In the genomic region with DNA sequence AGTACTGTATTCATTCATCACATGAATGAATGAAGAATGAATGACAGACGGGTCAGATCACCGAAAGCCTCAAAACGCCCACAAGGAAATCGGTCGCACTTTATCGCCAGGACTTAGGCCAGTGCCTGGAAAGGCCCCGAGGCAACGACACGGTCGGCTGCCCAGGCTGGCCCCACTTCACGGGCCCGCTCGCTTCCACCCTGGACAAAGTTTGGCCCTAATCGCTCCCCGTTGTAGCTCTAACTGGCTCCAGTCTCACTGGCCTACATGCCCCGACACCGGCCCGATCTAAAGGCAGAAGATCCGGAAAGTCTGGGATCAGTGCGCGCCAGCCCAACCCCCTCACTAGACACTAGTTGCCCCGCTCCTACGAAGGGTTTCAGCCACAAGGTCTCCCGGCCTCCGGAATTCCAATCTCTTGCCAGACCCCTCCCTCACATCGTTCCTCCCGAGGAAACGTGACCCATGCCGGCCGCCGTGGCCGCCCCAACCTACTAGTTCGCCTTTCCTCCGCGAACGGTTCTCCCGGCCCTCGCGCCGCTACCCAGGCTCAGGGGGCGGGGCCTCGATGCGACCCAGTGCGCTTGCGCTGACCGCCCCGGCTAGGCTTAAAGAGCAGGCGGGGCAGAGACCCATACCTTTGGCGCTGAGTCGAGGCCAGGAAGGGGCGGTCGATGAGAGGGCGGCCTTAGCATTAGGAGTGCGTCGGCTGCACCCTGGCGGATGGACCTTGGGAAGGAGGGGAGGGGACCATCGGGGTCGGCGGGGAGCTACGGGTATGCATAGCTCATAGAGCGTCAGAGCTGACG, we compare ENCODE assay signal across 8 cellular contexts. TPM values are rescaled to one million over a fixed set of nuclear protein-coding genes. Genes with fewer than 3 reads are reported as not detected.
A peak's percentile ranks its signal among the peaks of the same experiment; 100 is the strongest.
DNase-seq lines count a peak whose midpoint lies in the region; ATAC-seq and TF ChIP-seq lines count a peak whose summit lies in the region.

A gene (minus strand): TSS at position 575 of the 809 bp plus-strand sequence. CDS start 3,954 bp downstream, outside the sequence.
A gene (plus strand): TSS at position 637 of the 809 bp plus-strand sequence. CDS start 22,138 bp downstream, outside the sequence.

- peak; percentile 44; the same call in 2 of the 3 replicates for TF ChIP-seq CTCF in GM12872 (IDR thresholded peaks at IDR 0.05; ENCODE audit: insufficient read depth, low read depth, low read length)
- TF ChIP-seq CTCF in ovary (IDR thresholded peaks at IDR 0.05): peak in 2 of 3 donors; percentile 61 to 71
- TF ChIP-seq CTCF in thyroid gland (IDR thresholded peaks at IDR 0.05): peak in 4 of 6 experiments; percentile 27 to 62 (median 50)

- no peaks in the 10 kb centered on the region for H3K27me3 ChIP-seq in ovary
- H3K27me3 ChIP-seq in thyroid gland: no peaks in the 10 kb centered on the region

- DNase-seq in NCI-H1105 treated with DMSO at 0.1 percent for 48 hours (lab: John Stamatoyannopoulos, UW) (peak; percentile 96), SKM-1 treated with dmso at 0.1 percent for 144 hours (lab: John Stamatoyannopoulos, UW; ENCODE audit: unreplicated experiment) (peak; percentile 88), Right ventricle myocardium inferior (ENCODE audit: missing footprints) (peak; percentile 99), ovary (peak; percentile 97 to 99 (median 99)), thyroid gland (peak; percentile 98)
- peak; percentile 94 for DNase-seq in activated naive CD8-positive, alpha-beta T cell treated with anti-CD3 and anti-CD28 coated beads, Interleukin-2, amount 50 U/mL, for 16 hours (ENCODE audit: low read depth, low spot score)

- H3K27ac ChIP-seq in ovary (peak within 1 kb of the TSS; percentile 59 to 86), thyroid gland (peak within 1 kb of the TSS; percentile 40 to 91 (median 84))

- TF ChIP-seq EP300 in ovary (IDR thresholded peaks at IDR 0.05): no peak

- H3K36me3 ChIP-seq in ovary (no peaks in the 10 kb centered on the region), thyroid gland (no peaks in the 10 kb centered on the region)

- ATAC-seq in HG02678 (IDR thresholded peaks at IDR 0.05; ENCODE audit: unreplicated experiment) (peak; percentile 90), Right ventricle myocardium inferior (peak; percentile 97)

- TF ChIP-seq POLR2A in ovary (IDR thresholded peaks at IDR 0.05): peak; percentile 64
- peak in 1 of 2 donors; percentile 88 for TF ChIP-seq POLR2A in thyroid gland (IDR thresholded peaks at IDR 0.05)

- H3K9me3 ChIP-seq in ovary (no peaks in the 10 kb centered on the region), thyroid gland (no peaks in the 10 kb centered on the region)

- H3K4me1 ChIP-seq in ovary (ENCODE audit: insufficient read depth) (no peaks in the 10 kb centered on the region), thyroid gland (peaks cover 0 to 12% of the 10 kb centered on the region in 2 donors)

- H3K4me3 ChIP-seq in ovary (peak within 1 kb of the TSS; percentile 79), thyroid gland (replicated peaks in 1 of 3) (peak within 1 kb of the TSS; percentile 4 to 50 (median 19))

- intact Hi-C loops in Right ventricle myocardium inferior (cut with DNase I): loop anchor here (1.0 to 10.0 kb wide), 2 partner anchors 79 to 319 kb away; a partner anchor contains a TSS
- intact Hi-C loops in ovary (cut with DNase I): loop anchor here (2.0 to 5.0 kb wide), 2 partner anchors 81 to 83 kb away; a partner anchor contains a TSS
- intact Hi-C loops in thyroid gland (cut with DNase I): loop anchor here (5.0 kb wide), 1 partner anchor 83 kb away; a partner anchor contains a TSS

- 0 to 1% (median 1%) methylated on average over 54 to 62 of the region's 62 CpGs for WGBS in ovary, 3 donors
- WGBS in thyroid gland, 2 donors: 0 to 2% methylated on average over 35 to 47 of the region's 62 CpGs

RNA-seq across cellular contexts. Expression of the first gene that starts in this region (rescaled TPM):
- total RNA-seq in Right ventricle myocardium inferior (17.6 TPM), ovary (10 to 100 TPM; 14.5 to 35.3 (median 22.2) TPM), thyroid gland (10 to 100 TPM; 45.7 to 81.8 (median 62.4) TPM)
- 10 to 100 TPM; 19.8 to 42.0 TPM for polyA plus RNA-seq in ovary

RNA-seq across cellular contexts. Expression of the second gene that starts in this region (rescaled TPM):
- total RNA-seq in Right ventricle myocardium inferior (230 TPM), ovary (1 to 10 TPM in 4 of 7 donors, under 1 TPM in 3; 0.74 to 2.6 (median 1.1) TPM), thyroid gland (1 to 10 TPM in 3 of 4 donors, under 1 TPM in 1; 0.63 to 2.0 (median 1.4) TPM)
- polyA plus RNA-seq in ovary: 1 to 10 TPM in 1 of 2 donors, under 1 TPM in 1; 0.30 to 2.3 TPM

Comparison
In these comparisons a context has a peak if more than half of its experiments do, and no peak if none do; other contexts are left out.
1. Peak in every context shown above with its lines: DNase-seq, ATAC-seq, H3K4me3 ChIP-seq and H3K27ac ChIP-seq.
2. RNA of the second gene that starts in this region (total RNA-seq): 230 TPM in Right ventricle myocardium inferior (single experiment); 0.63 to 2.0 TPM in thyroid gland and 0.74 to 2.6 TPM in ovary; every median in the first group is over 10 times any median in the second.